In genomic region chr1:4598561-4598960, GRCh38 we compare ENCODE assay signal across 21 cellular contexts. TPM values are rescaled to one million over a fixed set of nuclear protein-coding genes. Genes with fewer than 3 reads are reported as not detected.
DNase-seq lines count a peak whose midpoint lies in the region; ATAC-seq, FAIRE-seq and TF ChIP-seq lines count a peak whose summit lies in the region.
"Had no signal": no experiment of that assay in that cellular context is flagged by ENCODE, and none has a peak within 500 bp of the region (broad histone marks: within the 10 kb centered on the region; RNA-seq: fewer than 3 reads in every experiment).

No MANE protein-coding gene starts in this region.

- no peaks in the 10 kb centered on the region for H3K27me3 ChIP-seq in BLaER1
- H3K27me3 ChIP-seq in stomach: peaks cover 0 to 68% (median 18%) of the 10 kb centered on the region in 3 donors

- peaks cover 8% of the 10 kb centered on the region for H3K27me3 Mint-ChIP-seq in endothelial cell (ENCODE audit: unreplicated experiment)
- peaks cover 24% of the 10 kb centered on the region for H3K27me3 Mint-ChIP-seq in neural crest cell (ENCODE audit: low read depth)

- TF ChIP-seq CTCF in endothelial cell (IDR thresholded peaks at IDR 0.05; ENCODE audit: unreplicated experiment) (no peak), neural crest cell (conservative IDR thresholded peaks at IDR 0.05) (no peak), stomach (IDR thresholded peaks at IDR 0.05) (no peak)

- H3K36me3 ChIP-seq in BLaER1 (no peaks in the 10 kb centered on the region), stomach (no peaks in the 10 kb centered on the region)

- WGBS in stomach, 5 donors: 75 to 85% (median 77%) methylated on average over 6 of the region's 6 CpGs

- H3K9ac ChIP-seq in BLaER1: no peak overlapping the region
- H3K9ac ChIP-seq: GM23248 had no signal

- no peak for TF ChIP-seq EP300 in stomach (IDR thresholded peaks at IDR 0.05)

- H3K4me1 ChIP-seq in BLaER1 (peaks cover 28% of the 10 kb centered on the region), stomach (no peaks in the 10 kb centered on the region)

- H3K4me3 ChIP-seq in BLaER1 (no peak overlapping the region), stomach (no peak overlapping the region)
- H3K4me3 ChIP-seq: A549, GM23248 had no signal

- intact Hi-C loops in stomach (cut with DNase I; ENCODE audit: low total_unique reads): no loop called here

- H3K27ac ChIP-seq in BLaER1: no peak overlapping the region
- no peak overlapping the region for H3K27ac ChIP-seq in stomach
- H3K27ac ChIP-seq: 22Rv1, A549, GM23248 had no signal

- H3K4me2 ChIP-seq in BLaER1: peak overlapping the region; percentile 35
- H3K4me2 ChIP-seq: A549 had no signal

- H3K4me3 Mint-ChIP-seq in endothelial cell (ENCODE audit: unreplicated experiment) (no peak overlapping the region), neural crest cell (no peak overlapping the region)
- H3K4me3 Mint-ChIP-seq: CD8-positive, alpha-beta memory T cell had no signal

- H4K20me1 ChIP-seq in BLaER1: peaks cover 9% of the 10 kb centered on the region; the same call in 1 of the 2 replicates

- no peak for ATAC-seq in HG03159 (IDR thresholded peaks at IDR 0.05; ENCODE audit: unreplicated experiment)
- ATAC-seq: A549 had no signal

- no peak for TF ChIP-seq POLR2A in stomach (IDR thresholded peaks at IDR 0.05)

- H3K9me3 Mint-ChIP-seq in endothelial cell (ENCODE audit: unreplicated experiment): no peaks in the 10 kb centered on the region
- H3K9me3 Mint-ChIP-seq in neural crest cell: no peaks in the 10 kb centered on the region
- H3K9me3 Mint-ChIP-seq: CD4-positive, CD25-positive, alpha-beta regulatory T cell; CD8-positive, alpha-beta memory T cell had no signal

- H3K27ac Mint-ChIP-seq in endothelial cell (ENCODE audit: unreplicated experiment) (peak overlapping the region; percentile 5), neural crest cell (ENCODE audit: unreplicated experiment) (peak overlapping the region; percentile 35)
- H3K27ac Mint-ChIP-seq: CD4-positive, CD25-positive, alpha-beta regulatory T cell; CD8-positive, alpha-beta memory T cell had no signal

- no peak for DNase-seq in endothelial cell (ENCODE audit: low spot score)
- DNase-seq in neural crest cell (ENCODE audit: low read depth, low spot score): no peak
- DNase-seq in stomach: peak; percentile 11
- DNase-seq in NCI-H526 (lab: John Stamatoyannopoulos, UW): no peak
- no peak for DNase-seq in frontal cortex (ENCODE audit: low spot score in 2 of 2)
- DNase-seq: AML-193; CD4-positive, CD25-positive, alpha-beta regulatory T cell; CD8-positive, alpha-beta memory T cell; COR-L47; DMS79; GDM1; GM23248; HCEC 1CT; IMR-90 had no signal

- H3K36me3 Mint-ChIP-seq in endothelial cell (ENCODE audit: low read depth, unreplicated experiment) (peaks cover 3% of the 10 kb centered on the region), neural crest cell (ENCODE audit: low read depth) (no peaks in the 10 kb centered on the region)
- H3K36me3 Mint-ChIP-seq: CD4-positive, CD25-positive, alpha-beta regulatory T cell; CD8-positive, alpha-beta memory T cell had no signal

- H3K4me1 Mint-ChIP-seq in endothelial cell (ENCODE audit: unreplicated experiment) (peaks cover 7% of the 10 kb centered on the region), neural crest cell (peaks cover 14% of the 10 kb centered on the region)
- H3K4me1 Mint-ChIP-seq: CD4-positive, CD25-positive, alpha-beta regulatory T cell; CD8-positive, alpha-beta memory T cell had no signal

- FAIRE-seq in frontal cortex (lab: Jason Lieb, UNC): no peak
- FAIRE-seq: A549, GM12892, GM18507, HTR-8/SVneo had no signal

- no peaks in the 10 kb centered on the region for H3K9me3 ChIP-seq in BLaER1
- no peaks in the 10 kb centered on the region for H3K9me3 ChIP-seq in stomach
- H3K9me3 ChIP-seq: A549 had no signal

RNA-seq across cellular contexts. Expression of gene AJAP1, which starts 55.8 kb away (rescaled TPM):
- 0.21 TPM for total RNA-seq in endothelial cell (ENCODE audit: unreplicated experiment)
- 1.2 and 1.4 TPM in 2 replicates for total RNA-seq in neural crest cell
- 1 to 10 TPM in 1 of 5 donors, under 1 TPM in 1, not detected in 3; 0.14 to 1.1 TPM for total RNA-seq in stomach
- polyA plus RNA-seq in stomach: under 1 TPM; 0.10 to 0.31 (median 0.12) TPM
- 16.7 TPM for total RNA-seq in frontal cortex
- total RNA-seq: CD8-positive, alpha-beta memory T cell had no signal
- polyA plus RNA-seq: A549; CD8-positive, alpha-beta memory T cell had no signal
